ENCODE assay signal across 1 cellular context in genomic region chr3:8963137-8963853, GRCh38.
TF ChIP-seq lines count a peak whose summit lies in the region.

Gene RAD18, minus strand, starts transcription at chr3:8963472. Its CDS starts 87 bp downstream, at chr3:8963385.

TF ChIP-seq in HepG2, 621 proteins besides CTCF, POLR2A, EP300 and RAD21 (continued from another document and continues in another):
- TF ChIP-seq, protein P1, sequence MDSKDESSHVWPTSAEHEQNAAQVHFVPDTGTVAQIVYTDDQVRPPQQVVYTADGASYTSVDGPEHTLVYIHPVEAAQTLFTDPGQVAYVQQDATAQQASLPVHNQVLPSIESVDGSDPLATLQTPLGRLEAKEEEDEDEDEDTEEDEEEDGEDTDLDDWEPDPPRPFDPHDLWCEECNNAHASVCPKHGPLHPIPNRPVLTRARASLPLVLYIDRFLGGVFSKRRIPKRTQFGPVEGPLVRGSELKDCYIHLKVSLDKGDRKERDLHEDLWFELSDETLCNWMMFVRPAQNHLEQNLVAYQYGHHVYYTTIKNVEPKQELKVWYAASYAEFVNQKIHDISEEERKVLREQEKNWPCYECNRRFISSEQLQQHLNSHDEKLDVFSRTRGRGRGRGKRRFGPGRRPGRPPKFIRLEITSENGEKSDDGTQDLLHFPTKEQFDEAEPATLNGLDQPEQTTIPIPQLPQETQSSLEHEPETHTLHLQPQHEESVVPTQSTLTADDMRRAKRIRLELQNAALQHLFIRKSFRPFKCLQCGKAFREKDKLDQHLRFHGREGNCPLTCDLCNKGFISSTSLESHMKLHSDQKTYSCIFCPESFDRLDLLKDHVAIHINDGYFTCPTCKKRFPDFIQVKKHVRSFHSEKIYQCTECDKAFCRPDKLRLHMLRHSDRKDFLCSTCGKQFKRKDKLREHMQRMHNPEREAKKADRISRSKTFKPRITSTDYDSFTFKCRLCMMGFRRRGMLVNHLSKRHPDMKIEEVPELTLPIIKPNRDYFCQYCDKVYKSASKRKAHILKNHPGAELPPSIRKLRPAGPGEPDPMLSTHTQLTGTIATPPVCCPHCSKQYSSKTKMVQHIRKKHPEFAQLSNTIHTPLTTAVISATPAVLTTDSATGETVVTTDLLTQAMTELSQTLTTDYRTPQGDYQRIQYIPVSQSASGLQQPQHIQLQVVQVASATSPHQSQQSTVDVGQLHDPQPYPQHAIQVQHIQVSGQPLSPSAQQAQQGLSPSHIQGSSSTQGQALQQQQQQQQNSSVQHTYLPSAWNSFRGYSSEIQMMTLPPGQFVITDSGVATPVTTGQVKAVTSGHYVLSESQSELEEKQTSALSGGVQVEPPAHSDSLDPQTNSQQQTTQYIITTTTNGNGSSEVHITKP (CRISPR knock-in tag; IDR thresholded peaks at IDR 0.05; ENCODE audit: low read depth): peak; percentile 34; the same call in 1 of the 2 replicates
- TF ChIP-seq CEBPB (IDR thresholded peaks at IDR 0.05; ENCODE audit: borderline replicate concordance, low read depth, low read length) (no peak), HNRNPK (IDR thresholded peaks at IDR 0.05; ENCODE audit: low read depth, low read length, poor library complexity, severe bottlenecking) (no peak), NFE2 (CRISPR knock-in tag; IDR thresholded peaks at IDR 0.05) (no peak), KLF16 (CRISPR knock-in tag; IDR thresholded peaks at IDR 0.05) (peak in 1 of 2 experiments; percentile 87; a peak in 1 of 4 replicates), HMG20B (CRISPR knock-in tag; conservative IDR thresholded peaks at IDR 0.05) (no peak), SMAD3 (CRISPR knock-in tag; IDR thresholded peaks at IDR 0.05) (no peak), MIER3 (CRISPR knock-in tag; IDR thresholded peaks at IDR 0.05; ENCODE audit: borderline replicate concordance) (0 out of 2 replicates have a peak, but pooled peaks have one; percentile 25), ZSCAN22 (CRISPR knock-in tag; IDR thresholded peaks at IDR 0.05) (no peak), AFF4 (CRISPR knock-in tag; IDR thresholded peaks at IDR 0.05) (no peak), RFX1 (IDR thresholded peaks at IDR 0.05) (no peak), ATRX (CRISPR knock-in tag; IDR thresholded peaks at IDR 0.05; ENCODE audit: borderline replicate concordance) (no peak), ATF1 (CRISPR knock-in tag; IDR thresholded peaks at IDR 0.05) (peak; percentile 99), ZNF354B (CRISPR knock-in tag; IDR thresholded peaks at IDR 0.05) (no peak; the same call in 1 of the 2 replicates), STAT6 (CRISPR knock-in tag; IDR thresholded peaks at IDR 0.05; ENCODE audit: borderline replicate concordance) (no peak), ZNF556 (CRISPR knock-in tag; IDR thresholded peaks at IDR 0.05; ENCODE audit: borderline replicate concordance) (peak; percentile 86; the same call in 1 of the 2 replicates), ZNF292 (CRISPR knock-in tag; IDR thresholded peaks at IDR 0.05; ENCODE audit: borderline replicate concordance, low read depth) (no peak), ONECUT2 (CRISPR knock-in tag; IDR thresholded peaks at IDR 0.05) (no peak; the same call in 1 of the 2 replicates), FOXA3 (CRISPR knock-in tag; IDR thresholded peaks at IDR 0.05) (0 out of 2 replicates have a peak, but pooled peaks have one; percentile 22), ZNF646 (CRISPR knock-in tag; IDR thresholded peaks at IDR 0.05) (no peak), HMG20A (CRISPR knock-in tag; IDR thresholded peaks at IDR 0.05; ENCODE audit: borderline replicate concordance) (no peak), ZNF644 (CRISPR knock-in tag; IDR thresholded peaks at IDR 0.05; ENCODE audit: low read depth) (no peak), KDM3A (CRISPR knock-in tag; IDR thresholded peaks at IDR 0.05; ENCODE audit: low read depth) (0 out of 2 replicates have a peak, but pooled peaks have one; percentile 61), SPEN (CRISPR knock-in tag; IDR thresholded peaks at IDR 0.05; ENCODE audit: low read depth) (peak; percentile 89), CAMTA2 (CRISPR knock-in tag; IDR thresholded peaks at IDR 0.05; ENCODE audit: borderline replicate concordance) (no peak), ZNF383 (CRISPR knock-in tag; IDR thresholded peaks at IDR 0.05; ENCODE audit: borderline replicate concordance) (no peak), SMARCC2 (IDR thresholded peaks at IDR 0.05) (no peak), GTF2F1 (IDR thresholded peaks at IDR 0.05; ENCODE audit: low read length) (no peak), ZNF629 (CRISPR knock-in tag; conservative IDR thresholded peaks at IDR 0.05) (no peak), POLR2G (IDR thresholded peaks at IDR 0.05; ENCODE audit: low read depth, low read length) (peak; percentile 71), ETV5 (CRISPR knock-in tag; IDR thresholded peaks at IDR 0.05; ENCODE audit: borderline replicate concordance) (peak; percentile 65)
- TF ChIP-seq, protein P2, sequence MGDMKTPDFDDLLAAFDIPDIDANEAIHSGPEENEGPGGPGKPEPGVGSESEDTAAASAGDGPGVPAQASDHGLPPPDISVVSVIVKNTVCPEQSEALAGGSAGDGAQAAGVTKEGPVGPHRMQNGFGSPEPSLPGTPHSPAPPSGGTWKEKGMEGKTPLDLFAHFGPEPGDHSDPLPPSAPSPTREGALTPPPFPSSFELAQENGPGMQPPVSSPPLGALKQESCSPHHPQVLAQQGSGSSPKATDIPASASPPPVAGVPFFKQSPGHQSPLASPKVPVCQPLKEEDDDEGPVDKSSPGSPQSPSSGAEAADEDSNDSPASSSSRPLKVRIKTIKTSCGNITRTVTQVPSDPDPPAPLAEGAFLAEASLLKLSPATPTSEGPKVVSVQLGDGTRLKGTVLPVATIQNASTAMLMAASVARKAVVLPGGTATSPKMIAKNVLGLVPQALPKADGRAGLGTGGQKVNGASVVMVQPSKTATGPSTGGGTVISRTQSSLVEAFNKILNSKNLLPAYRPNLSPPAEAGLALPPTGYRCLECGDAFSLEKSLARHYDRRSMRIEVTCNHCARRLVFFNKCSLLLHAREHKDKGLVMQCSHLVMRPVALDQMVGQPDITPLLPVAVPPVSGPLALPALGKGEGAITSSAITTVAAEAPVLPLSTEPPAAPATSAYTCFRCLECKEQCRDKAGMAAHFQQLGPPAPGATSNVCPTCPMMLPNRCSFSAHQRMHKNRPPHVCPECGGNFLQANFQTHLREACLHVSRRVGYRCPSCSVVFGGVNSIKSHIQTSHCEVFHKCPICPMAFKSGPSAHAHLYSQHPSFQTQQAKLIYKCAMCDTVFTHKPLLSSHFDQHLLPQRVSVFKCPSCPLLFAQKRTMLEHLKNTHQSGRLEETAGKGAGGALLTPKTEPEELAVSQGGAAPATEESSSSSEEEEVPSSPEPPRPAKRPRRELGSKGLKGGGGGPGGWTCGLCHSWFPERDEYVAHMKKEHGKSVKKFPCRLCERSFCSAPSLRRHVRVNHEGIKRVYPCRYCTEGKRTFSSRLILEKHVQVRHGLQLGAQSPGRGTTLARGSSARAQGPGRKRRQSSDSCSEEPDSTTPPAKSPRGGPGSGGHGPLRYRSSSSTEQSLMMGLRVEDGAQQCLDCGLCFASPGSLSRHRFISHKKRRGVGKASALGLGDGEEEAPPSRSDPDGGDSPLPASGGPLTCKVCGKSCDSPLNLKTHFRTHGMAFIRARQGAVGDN (CRISPR knock-in tag; IDR thresholded peaks at IDR 0.05): peak; percentile 84
- TF ChIP-seq, protein P3, sequence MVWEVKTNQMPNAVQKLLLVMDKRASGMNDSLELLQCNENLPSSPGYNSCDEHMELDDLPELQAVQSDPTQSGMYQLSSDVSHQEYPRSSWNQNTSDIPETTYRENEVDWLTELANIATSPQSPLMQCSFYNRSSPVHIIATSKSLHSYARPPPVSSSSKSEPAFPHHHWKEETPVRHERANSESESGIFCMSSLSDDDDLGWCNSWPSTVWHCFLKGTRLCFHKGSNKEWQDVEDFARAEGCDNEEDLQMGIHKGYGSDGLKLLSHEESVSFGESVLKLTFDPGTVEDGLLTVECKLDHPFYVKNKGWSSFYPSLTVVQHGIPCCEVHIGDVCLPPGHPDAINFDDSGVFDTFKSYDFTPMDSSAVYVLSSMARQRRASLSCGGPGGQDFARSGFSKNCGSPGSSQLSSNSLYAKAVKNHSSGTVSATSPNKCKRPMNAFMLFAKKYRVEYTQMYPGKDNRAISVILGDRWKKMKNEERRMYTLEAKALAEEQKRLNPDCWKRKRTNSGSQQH (CRISPR knock-in tag; IDR thresholded peaks at IDR 0.05; ENCODE audit: low read depth): peak; percentile 99
